In the genomic region with DNA sequence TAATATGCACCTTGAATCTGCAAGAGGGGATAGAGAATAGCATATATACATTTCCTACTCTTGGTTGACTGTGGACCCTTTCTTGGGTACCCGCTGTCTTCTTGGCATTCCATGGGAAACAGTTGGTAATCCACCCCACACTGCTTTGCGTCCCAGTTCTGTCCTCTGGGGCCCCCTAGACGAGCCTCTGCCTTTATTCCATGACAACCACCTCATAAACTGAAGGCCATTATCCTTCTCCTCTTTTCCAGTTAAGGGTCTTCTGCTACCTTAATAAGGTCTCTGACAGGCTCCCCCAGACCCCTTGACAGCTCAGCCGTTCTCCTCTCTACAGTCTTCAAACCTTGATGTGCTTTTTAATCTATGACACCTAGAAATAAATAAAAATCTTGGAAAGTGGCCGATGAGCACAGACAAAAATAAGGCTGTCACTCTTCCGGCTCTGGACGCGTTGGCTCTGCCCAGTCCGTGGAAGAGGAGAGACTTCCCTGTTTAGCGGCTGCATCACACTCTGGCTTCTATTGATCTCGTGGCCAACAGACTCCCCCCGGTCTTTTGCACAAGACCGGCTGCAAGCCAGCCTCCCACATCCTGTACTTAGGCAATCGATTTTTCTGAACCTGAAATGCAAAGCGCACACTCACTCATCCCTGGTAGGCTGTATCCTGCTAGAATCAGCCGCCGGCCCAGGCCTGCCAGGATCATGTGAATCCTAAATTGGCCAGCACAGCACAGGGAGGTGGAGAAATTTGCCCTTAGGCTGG, we compare ENCODE assay signal across 9 cellular contexts.
DNase-seq lines count a peak whose midpoint lies in the region; ATAC-seq and TF ChIP-seq lines count a peak whose summit lies in the region.
"Had no signal": no experiment of that assay in that cellular context is flagged by ENCODE, and none has a peak within 500 bp of the region (broad histone marks: within the 10 kb centered on the region; RNA-seq: fewer than 3 reads in every experiment).

No MANE protein-coding gene starts in this region.

- peak overlapping the region; percentile 58 to 84 for H3K27ac ChIP-seq in breast epithelium
- H3K27ac ChIP-seq in CD8-positive, alpha-beta T cell (ENCODE audit: low read depth, low read length), result no peak overlapping the region

- intact Hi-C loops in breast epithelium (cut with DNase I; ENCODE audit: low total_unique reads), result no loop called here
- intact Hi-C loops in natural killer cell (cut with micrococcal nuclease), result no loop called here
- intact Hi-C loops in CD8-positive, alpha-beta T cell (cut with DNase I, micrococcal nuclease), result no loop called here

- H3K4me3 ChIP-seq in breast epithelium, result no peak overlapping the region
- H3K4me3 ChIP-seq in CD8-positive, alpha-beta T cell (ENCODE audit: low read depth, low read length), result no peak overlapping the region
- H3K4me3 ChIP-seq: dorsolateral prefrontal cortex had no signal

- no peaks in the 10 kb centered on the region for H3K36me3 ChIP-seq in breast epithelium
- H3K36me3 ChIP-seq in CD8-positive, alpha-beta T cell (ENCODE audit: insufficient read depth, low read length), result no peaks in the 10 kb centered on the region

- no peak for TF ChIP-seq POLR2A in breast epithelium (IDR thresholded peaks at IDR 0.05)

- CTCF ChIA-PET in CD8-positive, alpha-beta T cell (lab: Charles Lee), result interaction anchor here (1.5 kb wide), 1 partner anchor 873 kb away, joined by 3 read pairs; no protein-coding TSS in a partner anchor

- no peaks in the 10 kb centered on the region for H3K27me3 ChIP-seq in breast epithelium
- no peaks in the 10 kb centered on the region for H3K27me3 ChIP-seq in CD8-positive, alpha-beta T cell (ENCODE audit: insufficient read depth, low read length)

- H3K9me3 ChIP-seq in breast epithelium, result no peaks in the 10 kb centered on the region
- H3K9me3 ChIP-seq in CD8-positive, alpha-beta T cell (ENCODE audit: low read length), result no peaks in the 10 kb centered on the region

- H3K9me3 Mint-ChIP-seq in natural killer cell, result no peaks in the 10 kb centered on the region
- H3K9me3 Mint-ChIP-seq in CD8-positive, alpha-beta T cell, result no peaks in the 10 kb centered on the region

- ATAC-seq in natural killer cell, result peak in 2 of 3 donors; percentile 30 to 44
- no peak for ATAC-seq in stimulated activated naive CD8-positive, alpha-beta T cell treated with anti-CD3 and anti-CD28 coated beads, Interleukin-15, Interleukin-2, amounts not matched to agents 100 U/mL and 50 U/mL, for 24 hours
- no peak for ATAC-seq in CD8-positive, alpha-beta T cell

- no peak overlapping the region for H3K4me3 Mint-ChIP-seq in natural killer cell
- H3K4me3 Mint-ChIP-seq in CD8-positive, alpha-beta T cell, result no peak overlapping the region

- H3K4me1 Mint-ChIP-seq in natural killer cell, result no peaks in the 10 kb centered on the region
- H3K4me1 Mint-ChIP-seq in CD8-positive, alpha-beta T cell (ENCODE audit: low read depth), result peaks cover 4% of the 10 kb centered on the region

- DNase-seq in CD1c-positive myeloid dendritic cell (ENCODE audit: extremely low spot score) (peak; percentile 86), NCI-H2107 treated with DMSO at 0.1 percent for 48 hours (lab: John Stamatoyannopoulos, UW; ENCODE audit: unreplicated experiment) (peak; percentile 81), breast epithelium (ENCODE audit: low spot score in 2 of 2) (peak; percentile 65 to 84), natural killer cell (no peak), ecto neural progenitor cell (ENCODE audit: low spot score) (no peak), RPMI8226 (no peak)
- no peak for DNase-seq in stimulated activated naive CD8-positive, alpha-beta T cell treated with anti-CD3 and anti-CD28 coated beads, Interleukin-15, Interleukin-2, amounts not matched to agents 100 U/mL and 50 U/mL, for 24 hours
- no peak for DNase-seq in CD8-positive, alpha-beta T cell

- POLR2A ChIA-PET in CD8-positive, alpha-beta T cell (lab: Charles Lee), result no interaction called here

- peaks cover 27 to 36% of the 10 kb centered on the region in 2 donors for H3K27me3 Mint-ChIP-seq in natural killer cell (ENCODE audit: low read depth in 2 of 2)
- no peaks in the 10 kb centered on the region for H3K27me3 Mint-ChIP-seq in CD8-positive, alpha-beta T cell (ENCODE audit: low read depth)

- TF ChIP-seq CTCF in breast epithelium (IDR thresholded peaks at IDR 0.05), result no peak
- no peak for TF ChIP-seq CTCF in natural killer cell (IDR thresholded peaks at IDR 0.05)
- no peak for TF ChIP-seq CTCF in CD8-positive, alpha-beta T cell (IDR thresholded peaks at IDR 0.05)

- no peaks in the 10 kb centered on the region for H3K36me3 Mint-ChIP-seq in natural killer cell
- H3K36me3 Mint-ChIP-seq in CD8-positive, alpha-beta T cell, result no peaks in the 10 kb centered on the region

- H3K27ac Mint-ChIP-seq in natural killer cell, result no peak overlapping the region
- H3K27ac Mint-ChIP-seq in CD8-positive, alpha-beta T cell, result no peak overlapping the region

- H3K4me1 ChIP-seq in breast epithelium, result peaks cover 3 to 12% of the 10 kb centered on the region in 2 donors
- peaks cover 3% of the 10 kb centered on the region for H3K4me1 ChIP-seq in CD8-positive, alpha-beta T cell (ENCODE audit: insufficient read depth, low read length)

Comparison
In these comparisons a context has a peak if more than half of its experiments do, and no peak if none do; other contexts are left out.
1. DNase-seq: peak in CD1c-positive myeloid dendritic cell (single experiment), NCI-H2107 treated with DMSO at 0.1 percent for 48 hours (single experiment) and breast epithelium (2 of 2); none in natural killer cell (single experiment), stimulated activated naive CD8-positive, alpha-beta T cell treated with anti-CD3 and anti-CD28 coated beads, Interleukin-15, Interleukin-2, amounts not matched to agents 100 U/mL and 50 U/mL, for 24 hours (single experiment), ecto neural progenitor cell (single experiment), CD8-positive, alpha-beta T cell (0 of 7) and RPMI8226 (single experiment).
2. ATAC-seq: peak in natural killer cell (2 of 3); none in stimulated activated naive CD8-positive, alpha-beta T cell treated with anti-CD3 and anti-CD28 coated beads, Interleukin-15, Interleukin-2, amounts not matched to agents 100 U/mL and 50 U/mL, for 24 hours (single experiment) and CD8-positive, alpha-beta T cell (single experiment).